In the genomic region with DNA sequence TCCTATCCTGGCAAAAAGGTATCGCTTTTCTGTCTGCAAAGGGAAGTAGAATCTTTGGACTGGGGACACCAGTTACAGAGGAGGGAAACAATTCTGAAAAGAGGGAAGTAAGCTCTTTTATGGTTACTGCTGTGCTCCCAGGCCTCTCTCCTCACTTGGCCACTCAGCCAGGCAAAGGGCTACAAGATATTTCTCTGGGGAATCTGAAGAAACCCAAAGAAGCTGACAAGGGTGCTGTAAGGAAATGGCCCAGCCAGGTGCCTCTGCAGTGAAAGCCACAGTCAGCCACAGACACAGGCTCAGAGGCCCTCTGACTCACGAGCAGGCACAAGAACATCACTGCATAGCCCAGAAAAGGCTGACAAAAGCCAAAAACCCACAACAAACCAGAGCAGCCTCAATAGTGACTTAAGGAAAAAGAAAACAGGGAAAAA, we compare ENCODE assay signal across 9 cellular contexts. TPM values are rescaled to one million over a fixed set of nuclear protein-coding genes. Genes with fewer than 3 reads are reported as not detected.
A peak's percentile ranks its signal among the peaks of the same experiment; 100 is the strongest.
DNase-seq lines count a peak whose midpoint lies in the region; ATAC-seq and TF ChIP-seq lines count a peak whose summit lies in the region.
"Had no signal": no experiment of that assay in that cellular context is flagged by ENCODE, and none has a peak within 500 bp of the region (broad histone marks: within the 10 kb centered on the region; RNA-seq: fewer than 3 reads in every experiment).

No MANE protein-coding gene starts in this region.

- H3K4me1 Mint-ChIP-seq in type B pancreatic cell (ENCODE audit: unreplicated experiment), result peaks cover 43% of the 10 kb centered on the region

- H3K27ac ChIP-seq in WERI-Rb-1, result no peak overlapping the region
- H3K27ac ChIP-seq: cardiac muscle cell had no signal

- no peaks in the 10 kb centered on the region; the same call in none of the 2 replicates for H3K36me3 ChIP-seq in WERI-Rb-1
- H3K36me3 ChIP-seq: cardiac muscle cell had no signal

- H3K9me3 Mint-ChIP-seq in type B pancreatic cell, result no peaks in the 10 kb centered on the region

- peaks cover 11% of the 10 kb centered on the region for H3K36me3 Mint-ChIP-seq in type B pancreatic cell

- DNase-seq in ACHN (peak; percentile 42), MV-4-11 (lab: John Stamatoyannopoulos, UW) (peak; percentile 96), hepatic stellate cell (ENCODE audit: low spot score) (peak; percentile 35), WERI-Rb-1 (no peak), type B pancreatic cell (ENCODE audit: extremely low spot score, unreplicated experiment) (no peak)
- DNase-seq in activated CD8-positive, alpha-beta memory T cell treated with anti-CD3 and anti-CD28 coated beads, Interleukin-2, amount 50 U/mL, for 48 hours, result peak; percentile 76
- DNase-seq in stimulated activated CD8-positive, alpha-beta memory T cell treated with anti-CD3 and anti-CD28 coated beads, Interleukin-2, amount 100 ng/mL, for 48 hours (ENCODE audit: low read depth in 2 of 2), result peak; percentile 32 to 47

- no peak overlapping the region for H3K4me3 ChIP-seq in WERI-Rb-1 (ENCODE audit: low read depth, low read length)
- H3K4me3 ChIP-seq: cardiac muscle cell had no signal

- in situ Hi-C loops in ACHN (cut with HindIII; ENCODE audit: low pct_ligation_motif_present, low pct_unique_long_range_greater_than_20kb, low sequenced_read_pairs), result no loop called here

- H3K27me3 ChIP-seq in WERI-Rb-1 (ENCODE audit: insufficient read depth, low read depth, severe bottlenecking), result no peaks in the 10 kb centered on the region
- H3K27me3 ChIP-seq: cardiac muscle cell had no signal

- no peak overlapping the region for H3K27ac Mint-ChIP-seq in type B pancreatic cell

- peak; percentile 49 for ATAC-seq in GM21447 (IDR thresholded peaks at IDR 0.05; ENCODE audit: unreplicated experiment)

- no peaks in the 10 kb centered on the region for H3K9me3 ChIP-seq in WERI-Rb-1 (ENCODE audit: severe bottlenecking)

- no peaks in the 10 kb centered on the region for H3K27me3 Mint-ChIP-seq in type B pancreatic cell

- no peak overlapping the region for H3K4me3 Mint-ChIP-seq in type B pancreatic cell

- TF ChIP-seq CTCF in WERI-Rb-1 (IDR thresholded peaks at IDR 0.05; ENCODE audit: low read depth, low read length) (no peak), type B pancreatic cell (conservative IDR thresholded peaks at IDR 0.05) (no peak)

RNA-seq across cellular contexts. Expression of gene HDLBP, which starts 5.8 kb away (rescaled TPM):
- 466 and 659 TPM in 2 replicates for total RNA-seq in type B pancreatic cell (ENCODE audit: low replicate concordance)

RNA-seq across cellular contexts. Expression of gene SEPTIN2, which starts 6.0 kb away (rescaled TPM):
- 333 and 425 TPM in 2 replicates for total RNA-seq in type B pancreatic cell (ENCODE audit: low replicate concordance)

RNA-seq across cellular contexts. Expression of gene FARP2, which starts 46.4 kb away (rescaled TPM):
- 62.5 and 71.1 TPM in 2 replicates for total RNA-seq in type B pancreatic cell (ENCODE audit: low replicate concordance)

Comparison
In these comparisons a context has a peak if more than half of its experiments do, and no peak if none do; other contexts are left out.
1. DNase-seq: peak in ACHN (single experiment), MV-4-11 (single experiment), activated CD8-positive, alpha-beta memory T cell treated with anti-CD3 and anti-CD28 coated beads, Interleukin-2, amount 50 U/mL, for 48 hours (single experiment), hepatic stellate cell (single experiment) and stimulated activated CD8-positive, alpha-beta memory T cell treated with anti-CD3 and anti-CD28 coated beads, Interleukin-2, amount 100 ng/mL, for 48 hours (2 of 2); none in WERI-Rb-1 (single experiment) and type B pancreatic cell (single experiment).